Comparison of ENCODE assay signal across 10 cellular contexts in genomic region chr11:66951927-66952337, GRCh38. TPM values are rescaled to one million over a fixed set of nuclear protein-coding genes. Genes with fewer than 3 reads are reported as not detected.
DNase-seq lines count a peak whose midpoint lies in the region; ATAC-seq and TF ChIP-seq lines count a peak whose summit lies in the region.
"Had no signal": no experiment of that assay in that cellular context is flagged by ENCODE, and none has a peak within 500 bp of the region (broad histone marks: within the 10 kb centered on the region; RNA-seq: fewer than 3 reads in every experiment).

No MANE protein-coding gene starts in this region.

- no peak for ATAC-seq in HG02759 (IDR thresholded peaks at IDR 0.05; ENCODE audit: unreplicated experiment)
- ATAC-seq: upper lobe of right lung had no signal

- H3K9ac ChIP-seq in skeletal muscle tissue (ENCODE audit: low read depth in 1 of 3, low read length in 3 of 3), result peak overlapping the region in 1 of 3 donors; percentile 50

- H3K36me3 ChIP-seq in skeletal muscle tissue (ENCODE audit: control insufficient read depth in 3 of 3, insufficient read depth in 3 of 3, low read length in 3 of 3), result peaks cover 0 to 2% (median 0%) of the 10 kb centered on the region in 3 donors
- H3K36me3 ChIP-seq: upper lobe of right lung had no signal

- peaks cover 5 to 10% (median 10%) of the 10 kb centered on the region in 3 donors for H3K4me1 ChIP-seq in skeletal muscle tissue (ENCODE audit: control insufficient read depth in 3 of 3, insufficient read depth in 3 of 3, low read length in 3 of 3)
- H3K4me1 ChIP-seq: upper lobe of right lung had no signal

- H3K27me3 ChIP-seq in skeletal muscle tissue (ENCODE audit: control insufficient read depth in 3 of 3, insufficient read depth in 3 of 3, low read length in 3 of 3), result no peaks in the 10 kb centered on the region
- H3K27me3 ChIP-seq: upper lobe of right lung had no signal

- H3K27ac ChIP-seq in skeletal muscle tissue (ENCODE audit: low read depth, low read length), result peak overlapping the region; percentile 56
- H3K27ac ChIP-seq: upper lobe of right lung had no signal

- DNase-seq in HT1080 (ENCODE audit: low read depth), result peak; percentile 26
- DNase-seq in NCI-H446 treated with DMSO at 0.1 percent for 48 hours (lab: John Stamatoyannopoulos, UW), result peak; percentile 20
- DNase-seq in choroid plexus epithelial cell (ENCODE audit: low read depth), result peak; percentile 71
- no peak for DNase-seq in activated CD8-positive, alpha-beta memory T cell treated with anti-CD3 and anti-CD28 coated beads for 24 hours
- DNase-seq in NOMO-1 treated with dmso at 0.1 percent for 144 hours (lab: John Stamatoyannopoulos, UW; ENCODE audit: unreplicated experiment), result no peak
- DNase-seq: activated naive CD8-positive, alpha-beta T cell treated with anti-CD3 and anti-CD28 coated beads for 36 hours; immature natural killer cell; upper lobe of right lung had no signal

- H3K9me3 ChIP-seq in skeletal muscle tissue (ENCODE audit: control insufficient read depth in 3 of 3, low read length in 3 of 3), result no peaks in the 10 kb centered on the region
- H3K9me3 ChIP-seq: upper lobe of right lung had no signal

- H3K4me3 ChIP-seq in choroid plexus epithelial cell (ENCODE audit: low read depth, low read length), result no peak overlapping the region
- H3K4me3 ChIP-seq in skeletal muscle tissue (ENCODE audit: low read length in 3 of 3), result no peak overlapping the region
- H3K4me3 ChIP-seq: upper lobe of right lung had no signal

- no peak for TF ChIP-seq CTCF in choroid plexus epithelial cell (conservative IDR thresholded peaks at IDR 0.05; ENCODE audit: low read depth, low read length)

RNA-seq across cellular contexts. Expression of gene PC, which starts 6.3 kb away (rescaled TPM):
- total RNA-seq in HT1080 (2014; rRNA removed; shearing (Covaris generic)), result 9.8 and 14.9 TPM in 2 replicates
- 7.3 and 10.8 TPM in 2 replicates for polyA plus RNA-seq in HT1080 (2015; cell fraction: cytosol; rRNA removed)
- polyA plus RNA-seq in HT1080 (2015; cell fraction: nucleus; rRNA removed), result 27.7 and 30.6 TPM in 2 replicates
- total RNA-seq in skeletal muscle tissue, result 45.9 TPM

RNA-seq across cellular contexts. Expression of gene C11orf86, which starts 23.2 kb away (rescaled TPM):
- total RNA-seq in HT1080 (2014; rRNA removed; shearing (Covaris generic)), result not detected in 2 replicates
- 0.14 TPM in 1 of 2 replicates, not detected in the other for polyA plus RNA-seq in HT1080 (2015; cell fraction: cytosol; rRNA removed)
- not detected in 2 replicates for polyA plus RNA-seq in HT1080 (2015; cell fraction: nucleus; rRNA removed)
- total RNA-seq in skeletal muscle tissue, result not detected
- total RNA-seq: activated naive CD8-positive, alpha-beta T cell treated with anti-CD3 and anti-CD28 coated beads for 36 hours; upper lobe of right lung had no signal
- polyA plus RNA-seq: immature natural killer cell had no signal

Comparison
In these comparisons a context has a peak if more than half of its experiments do, and no peak if none do; other contexts are left out.
1. DNase-seq: peak in HT1080 (single experiment), NCI-H446 treated with DMSO at 0.1 percent for 48 hours (single experiment) and choroid plexus epithelial cell (single experiment); none in activated CD8-positive, alpha-beta memory T cell treated with anti-CD3 and anti-CD28 coated beads for 24 hours (single experiment) and NOMO-1 treated with dmso at 0.1 percent for 144 hours (single experiment).